In the genomic region with DNA sequence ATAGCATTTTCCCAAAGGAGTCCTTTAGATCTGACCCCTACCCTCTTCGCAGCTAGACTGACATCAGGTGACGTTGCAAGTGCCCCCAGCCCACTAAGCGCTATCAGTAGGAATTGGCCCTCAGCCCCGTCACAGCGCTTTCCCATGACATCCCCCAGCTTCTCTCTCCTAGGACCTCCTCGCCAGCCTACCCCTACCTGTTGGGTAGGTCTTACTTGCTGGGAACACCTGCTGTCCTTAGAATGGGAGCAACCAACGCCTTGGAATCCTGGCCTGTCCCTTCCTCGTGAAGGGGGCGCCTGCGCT, we compare ENCODE assay signal across 8 cellular contexts. TPM values are rescaled to one million over a fixed set of nuclear protein-coding genes. Genes with fewer than 3 reads are reported as not detected.
DNase-seq lines count a peak whose midpoint lies in the region; ATAC-seq and TF ChIP-seq lines count a peak whose summit lies in the region.

No MANE protein-coding gene starts in this region.

- TF ChIP-seq POLR2A in adrenal gland (IDR thresholded peaks at IDR 0.05), result no peak

- H3K27ac ChIP-seq in adrenal gland (peak overlapping the region in 4 of 5 donors; percentile 52 to 93 (median 85)), thoracic aorta (peak overlapping the region; percentile 62 to 64)

- DNase-seq in activated T-cell treated with anti-CD3 and anti-CD28 coated beads, Interleukin-2, amount 50 U/mL, for 24 hours, result no peak
- no peak for DNase-seq in activated T-cell treated with anti-CD3 and anti-CD28 coated beads for 4 hours
- no peak for DNase-seq in adrenal gland
- no peak for DNase-seq in mesothelial cell of epicardium (ENCODE audit: low spot score in 2 of 2, unreplicated experiment in 2 of 2)
- DNase-seq in thoracic aorta (ENCODE audit: low spot score), result no peak
- no peak for DNase-seq in CD1c-positive myeloid dendritic cell (ENCODE audit: extremely low spot score)

- H3K4me3 Mint-ChIP-seq in activated T-cell treated with anti-CD3 and anti-CD28 coated beads, Interleukin-2, amount 50 U/mL, for 24 hours, result peak overlapping the region; percentile 53
- H3K4me3 Mint-ChIP-seq in mesothelial cell of epicardium, result peak overlapping the region; percentile 70

- H3K27me3 Mint-ChIP-seq in activated T-cell treated with anti-CD3 and anti-CD28 coated beads, Interleukin-2, amount 50 U/mL, for 24 hours, result peaks cover 83% of the 10 kb centered on the region
- H3K27me3 Mint-ChIP-seq in mesothelial cell of epicardium (ENCODE audit: low read depth), result peaks cover 84% of the 10 kb centered on the region

- peaks cover 9 to 11% of the 10 kb centered on the region in 2 donors for H3K4me1 ChIP-seq in adrenal gland (replicated peaks in 1 of 2)
- H3K4me1 ChIP-seq in thoracic aorta (ENCODE audit: control insufficient read depth in 1 of 2, low read depth in 2 of 2), result peaks cover 0 to 30% of the 10 kb centered on the region in 2 donors

- H3K36me3 Mint-ChIP-seq in activated T-cell treated with anti-CD3 and anti-CD28 coated beads, Interleukin-2, amount 50 U/mL, for 24 hours (ENCODE audit: low read depth), result no peaks in the 10 kb centered on the region
- no peaks in the 10 kb centered on the region for H3K36me3 Mint-ChIP-seq in mesothelial cell of epicardium

- H3K27me3 ChIP-seq in adrenal gland (no peaks in the 10 kb centered on the region), thoracic aorta (replicated peaks; ENCODE audit: insufficient read depth) (no peaks in the 10 kb centered on the region)

- peaks cover 24% of the 10 kb centered on the region for H3K4me1 Mint-ChIP-seq in activated T-cell treated with anti-CD3 and anti-CD28 coated beads, Interleukin-2, amount 50 U/mL, for 24 hours (ENCODE audit: low read depth)
- H3K4me1 Mint-ChIP-seq in mesothelial cell of epicardium, result peaks cover 21% of the 10 kb centered on the region

- TF ChIP-seq CTCF in adrenal gland (IDR thresholded peaks at IDR 0.05), result no peak
- no peak for TF ChIP-seq CTCF in mesothelial cell of epicardium (IDR thresholded peaks at IDR 0.05; ENCODE audit: unreplicated experiment)
- no peak for TF ChIP-seq CTCF in thoracic aorta (IDR thresholded peaks at IDR 0.05)

- H3K4me3 ChIP-seq in adrenal gland (peak overlapping the region in 2 of 4 donors; percentile 48 to 94), thoracic aorta (peak overlapping the region; percentile 68)

- intact Hi-C loops in adrenal gland (cut with DNase I), result loop anchor here (10.0 kb wide), 2 partner anchors 120 to 300 kb away; no protein-coding TSS in a partner anchor

- H3K9me3 ChIP-seq in adrenal gland (replicated peaks in 1 of 3), result no peaks in the 10 kb centered on the region
- no peaks in the 10 kb centered on the region for H3K9me3 ChIP-seq in thoracic aorta

- 2 to 8% (median 5%) methylated on average over 6 to 10 of the region's 10 CpGs for WGBS in adrenal gland, 4 donors

- H3K36me3 ChIP-seq in adrenal gland (replicated peaks in 1 of 2) (no peaks in the 10 kb centered on the region), thoracic aorta (no peaks in the 10 kb centered on the region)

- no peaks in the 10 kb centered on the region for H3K9me3 Mint-ChIP-seq in activated T-cell treated with anti-CD3 and anti-CD28 coated beads, Interleukin-2, amount 50 U/mL, for 24 hours
- H3K9me3 Mint-ChIP-seq in mesothelial cell of epicardium, result no peaks in the 10 kb centered on the region

- ATAC-seq in thoracic aorta (ENCODE audit: insufficient number of reproducible peaks, low FRiP score, low read depth) (no peak), GM21447 (IDR thresholded peaks at IDR 0.05; ENCODE audit: unreplicated experiment) (no peak), GM19455 (IDR thresholded peaks at IDR 0.05; ENCODE audit: unreplicated experiment) (no peak)

- no peak overlapping the region for H3K27ac Mint-ChIP-seq in activated T-cell treated with anti-CD3 and anti-CD28 coated beads, Interleukin-2, amount 50 U/mL, for 24 hours
- H3K27ac Mint-ChIP-seq in mesothelial cell of epicardium, result peak overlapping the region; percentile 78

RNA-seq across cellular contexts. Expression of a gene that starts 0.6 kb away (rescaled TPM):
- total RNA-seq in adrenal gland (10 to 100 TPM in 5 of 8 donors, 1 to 10 TPM in 3; 6.8 to 24.0 (median 11.8) TPM), mesothelial cell of epicardium (0.87 to 1.4 TPM (median 1.3 TPM) in 3 replicates), thoracic aorta (1 to 10 TPM; 3.9 to 7.1 TPM)
- polyA plus RNA-seq in adrenal gland, result 1 to 10 TPM; 2.1 to 9.5 (median 3.0) TPM
